13 cellular contexts compared by ENCODE assay signal in genomic region chr2:147558620-147559019, GRCh38.
"Had no signal": no experiment of that assay in that cellular context is flagged by ENCODE, and none has a peak within 500 bp of the region (broad histone marks: within the 10 kb centered on the region; RNA-seq: fewer than 3 reads in every experiment).

No MANE protein-coding gene starts in this region.

- H3K4me3 Mint-ChIP-seq: activated CD4-positive, alpha-beta T cell treated with anti-CD3 and anti-CD28 coated beads, Interleukin-2, amount 10 ng/mL, durations not matched to agents 7 days and 5 days; activated naive CD4-positive, alpha-beta T cell treated with anti-CD3 and anti-CD28 coated beads, Interleukin-2, amount 10 ng/mL, durations not matched to agents 7 days and 5 days; WTC11 had no signal

- ATAC-seq: heart right ventricle, pancreas, WTC11 had no signal

- H3K4me3 ChIP-seq: coronary artery, heart right ventricle, pancreas, skin epidermis, tibial artery, vagina had no signal

- H3K27me3 ChIP-seq: heart right ventricle, pancreas, tibial artery, vagina had no signal

- H3K36me3 ChIP-seq: heart right ventricle, pancreas, tibial artery, vagina had no signal

- H3K9me3 ChIP-seq: heart right ventricle, pancreas, tibial artery, vagina had no signal

- H3K36me3 Mint-ChIP-seq: WTC11 had no signal

- H3K27ac Mint-ChIP-seq: activated CD4-positive, alpha-beta T cell treated with anti-CD3 and anti-CD28 coated beads, Interleukin-2, amount 10 ng/mL, durations not matched to agents 7 days and 5 days; activated T-helper 2 cell treated with anti-CD3 and anti-CD28 coated beads, Interferon-gamma antibody, Interleukin-2, Interleukin-4, amounts not matched to agents 10 μg/mL and 5 μg/mL and 100 μg/mL, durations not matched to agents 14 hours and 24 hours and 36 hours; WTC11 had no signal

- DNase-seq: activated CD4-positive, alpha-beta T cell treated with anti-CD3 and anti-CD28 coated beads, Interleukin-2, amount 10 ng/mL, durations not matched to agents 7 days and 5 days; activated naive CD4-positive, alpha-beta T cell treated with anti-CD3 and anti-CD28 coated beads, Interleukin-2, amount 10 ng/mL, durations not matched to agents 7 days and 5 days; caudate nucleus; effector CD8-positive, alpha-beta T cell; heart right ventricle; kidney; pancreas; tibial artery had no signal

- H3K4me1 ChIP-seq: pancreas, vagina had no signal

- H3K9me3 Mint-ChIP-seq: activated T-helper 2 cell treated with anti-CD3 and anti-CD28 coated beads, Interferon-gamma antibody, Interleukin-2, Interleukin-4, amounts not matched to agents 10 μg/mL and 5 μg/mL and 100 μg/mL, durations not matched to agents 14 hours and 24 hours and 36 hours; WTC11 had no signal

- H3K27ac ChIP-seq: coronary artery, heart right ventricle, pancreas, skin epidermis, tibial artery, vagina had no signal
